23 cellular contexts compared by ENCODE assay signal in genomic region chr7:35374858-35375257, GRCh38.
DNase-seq lines count a peak whose midpoint lies in the region; TF ChIP-seq lines count a peak whose summit lies in the region.
"Had no signal": no experiment of that assay in that cellular context is flagged by ENCODE, and none has a peak within 500 bp of the region (broad histone marks: within the 10 kb centered on the region; RNA-seq: fewer than 3 reads in every experiment).

No MANE protein-coding gene starts in this region.

- H3K27me3 Mint-ChIP-seq in mesothelial cell of epicardium (ENCODE audit: low read depth): peaks cover 4% of the 10 kb centered on the region
- H3K27me3 Mint-ChIP-seq in activated CD4-positive, alpha-beta T cell treated with anti-CD3 and anti-CD28 coated beads, Interleukin-2, amount 10 ng/mL, durations not matched to agents 24 days and 14 days: no peaks in the 10 kb centered on the region

- no peak overlapping the region for H3K4me3 Mint-ChIP-seq in mesothelial cell of epicardium
- no peak overlapping the region for H3K4me3 Mint-ChIP-seq in activated CD4-positive, alpha-beta T cell treated with anti-CD3 and anti-CD28 coated beads, Interleukin-2, amount 10 ng/mL, durations not matched to agents 24 days and 14 days
- H3K4me3 Mint-ChIP-seq: CD8-positive, alpha-beta T cell had no signal

- DNase-seq in ELF-1 (ENCODE audit: low read depth, low spot score) (peak; percentile 43), cardiac muscle cell (ENCODE audit: low read depth in 1 of 2, low spot score in 1 of 2) (peak in 1 of 2 donors; percentile 69), right atrium auricular region (ENCODE audit: low spot score) (no peak), mesothelial cell of epicardium (ENCODE audit: low spot score in 2 of 2, unreplicated experiment in 2 of 2) (no peak), NCI-H1417 treated with DMSO at 0.1 percent for 48 hours (lab: John Stamatoyannopoulos, UW) (no peak), SIG-M5 treated with dmso at 0.1 percent for 504 hours (lab: John Stamatoyannopoulos, UW; ENCODE audit: unreplicated experiment) (no peak), HUDEP-2 (lab: John Stamatoyannopoulos, UW; ENCODE audit: unreplicated experiment in 76 of 76) (no peak)
- DNase-seq in activated CD4-positive, alpha-beta T cell treated with anti-CD3 and anti-CD28 coated beads, Interleukin-2, amount 10 ng/mL, durations not matched to agents 24 days and 14 days: no peak
- DNase-seq: Caco-2; CD8-positive, alpha-beta T cell; GDM1; HCEC 1CT; KBM-7; MV-4-11; NCI-H1105 treated with DMSO at 0.1 percent for 48 hours; NCI-H2029; NCI-H446; NCI-H524 treated with DMSO at 0.1 percent for 48 hours; NCI-H774; NK-92 treated with Interleukin-12 subunit alpha and Interleukin-12 subunit beta, amount 100 ng/mL, for 24 hours; PC-3 had no signal

- peaks cover 11% of the 10 kb centered on the region for H3K4me1 ChIP-seq in cardiac muscle cell (ENCODE audit: low read depth)
- H3K4me1 ChIP-seq in right atrium auricular region: peaks cover 0 to 20% of the 10 kb centered on the region in 2 donors
- H3K4me1 ChIP-seq: Caco-2 had no signal

- H3K4me3 ChIP-seq in cardiac muscle cell (no peak overlapping the region), right atrium auricular region (no peak overlapping the region)
- H3K4me3 ChIP-seq: GM12878 had no signal

- H3K9me3 Mint-ChIP-seq in mesothelial cell of epicardium: peaks cover 16% of the 10 kb centered on the region
- H3K9me3 Mint-ChIP-seq in activated CD4-positive, alpha-beta T cell treated with anti-CD3 and anti-CD28 coated beads, Interleukin-2, amount 10 ng/mL, durations not matched to agents 24 days and 14 days: no peaks in the 10 kb centered on the region
- H3K9me3 Mint-ChIP-seq: CD8-positive, alpha-beta T cell had no signal

- H3K9me3 ChIP-seq in cardiac muscle cell (ENCODE audit: low read depth) (no peaks in the 10 kb centered on the region), right atrium auricular region (no peaks in the 10 kb centered on the region)
- H3K9me3 ChIP-seq: Caco-2 had no signal

- H3K36me3 Mint-ChIP-seq in mesothelial cell of epicardium: no peaks in the 10 kb centered on the region
- no peaks in the 10 kb centered on the region for H3K36me3 Mint-ChIP-seq in activated CD4-positive, alpha-beta T cell treated with anti-CD3 and anti-CD28 coated beads, Interleukin-2, amount 10 ng/mL, durations not matched to agents 24 days and 14 days (ENCODE audit: low read depth)
- H3K36me3 Mint-ChIP-seq: CD8-positive, alpha-beta T cell had no signal

- intact Hi-C loops in activated CD4-positive, alpha-beta T cell treated with anti-CD3 and anti-CD28 coated beads, Interleukin-2, amount 10 ng/mL, durations not matched to agents 24 days and 14 days (cut with micrococcal nuclease): no loop called here

- H3K27ac ChIP-seq in cardiac muscle cell: peak overlapping the region; percentile 89
- peak overlapping the region; percentile 67 to 87 for H3K27ac ChIP-seq in right atrium auricular region
- H3K27ac ChIP-seq: C4-2B had no signal

- TF ChIP-seq CTCF in cardiac muscle cell (IDR thresholded peaks at IDR 0.05; ENCODE audit: low read depth, low read length) (no peak), right atrium auricular region (IDR thresholded peaks at IDR 0.05) (no peak), mesothelial cell of epicardium (IDR thresholded peaks at IDR 0.05; ENCODE audit: unreplicated experiment) (no peak)

- H3K4me1 Mint-ChIP-seq in mesothelial cell of epicardium: peaks cover 6% of the 10 kb centered on the region
- H3K4me1 Mint-ChIP-seq in activated CD4-positive, alpha-beta T cell treated with anti-CD3 and anti-CD28 coated beads, Interleukin-2, amount 10 ng/mL, durations not matched to agents 24 days and 14 days: no peaks in the 10 kb centered on the region

- H3K36me3 ChIP-seq in cardiac muscle cell (no peaks in the 10 kb centered on the region), right atrium auricular region (no peaks in the 10 kb centered on the region)

- no peaks in the 10 kb centered on the region for H3K27me3 ChIP-seq in cardiac muscle cell
- H3K27me3 ChIP-seq in right atrium auricular region: no peaks in the 10 kb centered on the region

- H3K27ac Mint-ChIP-seq in mesothelial cell of epicardium: peak overlapping the region; percentile 18
- no peak overlapping the region for H3K27ac Mint-ChIP-seq in activated CD4-positive, alpha-beta T cell treated with anti-CD3 and anti-CD28 coated beads, Interleukin-2, amount 10 ng/mL, durations not matched to agents 24 days and 14 days
- H3K27ac Mint-ChIP-seq: CD8-positive, alpha-beta T cell had no signal
